In the genomic region with DNA sequence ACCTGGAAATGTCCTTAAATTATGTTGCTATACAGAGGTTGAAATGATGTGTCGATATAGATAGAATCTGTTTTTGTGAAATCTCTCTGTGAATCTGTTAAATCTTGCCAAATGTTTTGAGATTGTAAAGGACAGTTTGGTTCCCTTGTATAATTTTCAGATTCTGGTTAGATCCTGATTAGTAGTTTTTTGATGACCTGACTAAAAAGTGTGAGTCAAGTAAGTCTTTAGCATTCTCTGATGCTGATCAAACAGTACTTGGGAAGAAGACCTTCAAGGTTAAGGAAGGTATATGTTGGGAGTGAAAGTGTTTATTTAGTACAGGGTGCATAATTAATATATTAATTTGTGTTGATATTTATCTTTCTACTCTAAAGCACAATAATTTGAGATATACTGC, we compare ENCODE assay signal across 31 cellular contexts.
"Had no signal": no experiment of that assay in that cellular context is flagged by ENCODE, and none has a peak within 500 bp of the region (broad histone marks: within the 10 kb centered on the region; RNA-seq: fewer than 3 reads in every experiment).

No MANE protein-coding gene starts in this region.

- H2AFZ ChIP-seq: neural progenitor cell, parathyroid adenoma had no signal

- H3K4me3 Mint-ChIP-seq: immature natural killer cell; mesothelial cell of epicardium; naive B cell; natural killer cell; nephron progenitor cell; neural progenitor cell; stimulated activated effector memory CD8-positive, alpha-beta T cell treated with anti-CD3 and anti-CD28 coated beads, Interleukin-12 subunit alpha, Interleukin-12 subunit beta, amount 100 ng/mL, for 72 hours; stimulated activated naive CD8-positive, alpha-beta T cell treated with anti-CD3 and anti-CD28 coated beads, Interleukin-15, Interleukin-2, amounts not matched to agents 100 ng/mL and 50 ng/mL, for 24 hours; type B pancreatic cell had no signal

- H3K9me3 ChIP-seq: left lung, lower lobe of right lung, neutrophil, sigmoid colon, spleen, tibial nerve, uterus had no signal

- H3K9ac ChIP-seq: neural progenitor cell, parathyroid adenoma had no signal

- DNase-seq: hypothalamus; immature natural killer cell; kidney; left colon; left lung; lower lobe of right lung; mammary epithelial cell; mesendoderm; naive B cell; natural killer cell; nephron progenitor cell; occipital lobe; retina; right cardiac atrium; sigmoid colon; small intestine; spleen; stimulated activated CD4-positive, alpha-beta T cell treated with anti-CD3 and anti-CD28 coated beads, Interleukin-4, amount 100 ng/mL, for 24 hours; stimulated activated naive CD4-positive, alpha-beta T cell; substantia nigra; uterus had no signal

- H3K36me3 ChIP-seq: uterus had no signal

- FAIRE-seq: islet of Langerhans, kidney, small intestine had no signal

- H3K27ac ChIP-seq: left lung, lower lobe of right lung, neural progenitor cell, neutrophil, parathyroid adenoma, sigmoid colon, spleen, tibial nerve, uterus had no signal

- ATAC-seq: left colon; left lung; lower lobe of right lung; natural killer cell; right cardiac atrium; stimulated activated effector memory CD8-positive, alpha-beta T cell treated with anti-CD3 and anti-CD28 coated beads, Interleukin-12 subunit alpha, Interleukin-12 subunit beta, amount 100 ng/mL, for 72 hours had no signal

- H3K4me1 ChIP-seq: left lung, lower lobe of right lung, neural progenitor cell, sigmoid colon, spleen, tibial nerve, uterus had no signal

- H3K9me3 Mint-ChIP-seq: immature natural killer cell; mesothelial cell of epicardium; naive B cell; natural killer cell; nephron progenitor cell; neural progenitor cell; stimulated activated effector memory CD8-positive, alpha-beta T cell treated with anti-CD3 and anti-CD28 coated beads, Interleukin-12 subunit alpha, Interleukin-12 subunit beta, amount 100 ng/mL, for 72 hours; stimulated activated naive CD8-positive, alpha-beta T cell treated with anti-CD3 and anti-CD28 coated beads, Interleukin-15, Interleukin-2, amounts not matched to agents 100 ng/mL and 50 ng/mL, for 24 hours; type B pancreatic cell had no signal

- H3K27ac Mint-ChIP-seq: mesothelial cell of epicardium; natural killer cell; neural progenitor cell; progenitor cell of endocrine pancreas; stimulated activated effector memory CD8-positive, alpha-beta T cell treated with anti-CD3 and anti-CD28 coated beads, Interleukin-12 subunit alpha, Interleukin-12 subunit beta, amount 100 ng/mL, for 72 hours; stimulated activated naive CD8-positive, alpha-beta T cell treated with anti-CD3 and anti-CD28 coated beads, Interleukin-15, Interleukin-2, amounts not matched to agents 100 ng/mL and 50 ng/mL, for 24 hours; type B pancreatic cell had no signal

- H3K79me2 ChIP-seq: parathyroid adenoma had no signal

- H3K4me3 ChIP-seq: left lung, lower lobe of right lung, neural progenitor cell, sigmoid colon, spleen, tibial nerve, uterus had no signal

- H3K4me1 Mint-ChIP-seq: immature natural killer cell; mesothelial cell of epicardium; nephron progenitor cell; neural progenitor cell; stimulated activated effector memory CD8-positive, alpha-beta T cell treated with anti-CD3 and anti-CD28 coated beads, Interleukin-12 subunit alpha, Interleukin-12 subunit beta, amount 100 ng/mL, for 72 hours had no signal

- H3K27me3 ChIP-seq: left lung, neural progenitor cell, neutrophil, sigmoid colon, spleen, tibial nerve, uterus had no signal

- H3K27me3 Mint-ChIP-seq: naive B cell; progenitor cell of endocrine pancreas; stimulated activated naive CD8-positive, alpha-beta T cell treated with anti-CD3 and anti-CD28 coated beads, Interleukin-15, Interleukin-2, amounts not matched to agents 100 ng/mL and 50 ng/mL, for 24 hours; type B pancreatic cell had no signal

- H3K4me2 ChIP-seq: neural progenitor cell had no signal
